Comparison of ENCODE assay signal across 8 cellular contexts in genomic region chr19:5627395-5627904, GRCh38. TPM values are rescaled to one million over a fixed set of nuclear protein-coding genes. Genes with fewer than 3 reads are reported as not detected.
DNase-seq lines count a peak whose midpoint lies in the region; ATAC-seq and TF ChIP-seq lines count a peak whose summit lies in the region.

No MANE protein-coding gene starts in this region.

- ATAC-seq in CD8-positive, alpha-beta T cell, result no peak
- no peak for ATAC-seq in activated naive CD8-positive, alpha-beta T cell treated with anti-CD3 and anti-CD28 coated beads, Interleukin-2, amount 50 U/mL, for 24 hours
- ATAC-seq in memory B cell (ENCODE audit: low read depth) (peak; percentile 21), GM18502 (IDR thresholded peaks at IDR 0.05; ENCODE audit: poor library complexity, unreplicated experiment) (no peak), HG02623 (IDR thresholded peaks at IDR 0.05; ENCODE audit: unreplicated experiment) (no peak)

- peaks cover 51% of the 10 kb centered on the region for H3K36me3 ChIP-seq in CD8-positive, alpha-beta T cell (ENCODE audit: insufficient read depth, low read length)
- H3K36me3 ChIP-seq in testis (ENCODE audit: low read depth, missing control alignments), result no peaks in the 10 kb centered on the region

- intact Hi-C loops in CD8-positive, alpha-beta T cell (cut with DNase I, micrococcal nuclease), result no loop called here
- intact Hi-C loops in testis (cut with DNase I; ENCODE audit: low total_unique reads), result no loop called here

- no peaks in the 10 kb centered on the region for H3K27me3 Mint-ChIP-seq in CD8-positive, alpha-beta T cell (ENCODE audit: low read depth)
- peaks cover 3% of the 10 kb centered on the region for H3K27me3 Mint-ChIP-seq in activated naive CD8-positive, alpha-beta T cell treated with anti-CD3 and anti-CD28 coated beads, Interleukin-2, amount 50 U/mL, for 24 hours
- H3K27me3 Mint-ChIP-seq in memory B cell, result no peaks in the 10 kb centered on the region

- POLR2A ChIA-PET in CD8-positive, alpha-beta T cell (lab: Charles Lee), result no interaction called here

- CTCF ChIA-PET in CD8-positive, alpha-beta T cell (lab: Charles Lee), result no interaction called here

- peaks cover 75% of the 10 kb centered on the region for H3K4me1 ChIP-seq in CD8-positive, alpha-beta T cell (ENCODE audit: insufficient read depth, low read length)
- peaks cover 47% of the 10 kb centered on the region for H3K4me1 ChIP-seq in testis

- H3K36me3 Mint-ChIP-seq in CD8-positive, alpha-beta T cell, result peaks cover 77% of the 10 kb centered on the region
- H3K36me3 Mint-ChIP-seq in activated naive CD8-positive, alpha-beta T cell treated with anti-CD3 and anti-CD28 coated beads, Interleukin-2, amount 50 U/mL, for 24 hours (ENCODE audit: low read depth), result peaks cover 77% of the 10 kb centered on the region
- H3K36me3 Mint-ChIP-seq in memory B cell, result peaks cover 21% of the 10 kb centered on the region

- peak overlapping the region; percentile 48 for H3K4me3 Mint-ChIP-seq in CD8-positive, alpha-beta T cell
- H3K4me3 Mint-ChIP-seq in activated naive CD8-positive, alpha-beta T cell treated with anti-CD3 and anti-CD28 coated beads, Interleukin-2, amount 50 U/mL, for 24 hours, result peak overlapping the region; percentile 30
- peak overlapping the region; percentile 38 for H3K4me3 Mint-ChIP-seq in memory B cell

- H3K4me3 ChIP-seq in CD8-positive, alpha-beta T cell (ENCODE audit: low read depth, low read length), result no peak overlapping the region
- no peak overlapping the region for H3K4me3 ChIP-seq in testis

- TF ChIP-seq CTCF in CD8-positive, alpha-beta T cell (IDR thresholded peaks at IDR 0.05), result no peak
- no peak for TF ChIP-seq CTCF in testis (IDR thresholded peaks at IDR 0.05)

- peak overlapping the region; percentile 71 for H3K27ac Mint-ChIP-seq in CD8-positive, alpha-beta T cell
- H3K27ac Mint-ChIP-seq in activated naive CD8-positive, alpha-beta T cell treated with anti-CD3 and anti-CD28 coated beads, Interleukin-2, amount 50 U/mL, for 24 hours, result peak overlapping the region; percentile 58
- H3K27ac Mint-ChIP-seq in memory B cell, result peak overlapping the region; percentile 85

- no peak overlapping the region for H3K27ac ChIP-seq in CD8-positive, alpha-beta T cell (ENCODE audit: low read depth, low read length)
- no peak overlapping the region for H3K27ac ChIP-seq in testis

- no peaks in the 10 kb centered on the region for H3K9me3 Mint-ChIP-seq in CD8-positive, alpha-beta T cell
- no peaks in the 10 kb centered on the region for H3K9me3 Mint-ChIP-seq in activated naive CD8-positive, alpha-beta T cell treated with anti-CD3 and anti-CD28 coated beads, Interleukin-2, amount 50 U/mL, for 24 hours
- H3K9me3 Mint-ChIP-seq in memory B cell, result no peaks in the 10 kb centered on the region

- 54 to 61% methylated on average over 6 of the region's 6 CpGs for WGBS in testis, 2 donors

- no peaks in the 10 kb centered on the region for H3K27me3 ChIP-seq in CD8-positive, alpha-beta T cell (ENCODE audit: insufficient read depth, low read length)
- no peaks in the 10 kb centered on the region for H3K27me3 ChIP-seq in testis

- H3K9me3 ChIP-seq in CD8-positive, alpha-beta T cell (ENCODE audit: low read length), result no peaks in the 10 kb centered on the region
- no peaks in the 10 kb centered on the region for H3K9me3 ChIP-seq in testis

- TF ChIP-seq POLR2A in testis (IDR thresholded peaks at IDR 0.05), result no peak

- DNase-seq in CD8-positive, alpha-beta T cell, result peak in 1 of 7 experiments; percentile 30
- DNase-seq in NCI-H2227 treated with DMSO at 0.1 percent for 48 hours (lab: John Stamatoyannopoulos, UW), result peak; percentile 17
- DNase-seq in activated naive CD8-positive, alpha-beta T cell treated with anti-CD3 and anti-CD28 coated beads, Interleukin-2, amount 50 U/mL, for 24 hours, result peak; percentile 57
- DNase-seq in memory B cell (ENCODE audit: low spot score in 2 of 2), result peak; percentile 32 to 58
- DNase-seq in testis, result peak; percentile 54
- DNase-seq in islet precursor cell, result no peak

- H3K4me1 Mint-ChIP-seq in CD8-positive, alpha-beta T cell (ENCODE audit: low read depth), result peaks cover 72% of the 10 kb centered on the region
- H3K4me1 Mint-ChIP-seq in activated naive CD8-positive, alpha-beta T cell treated with anti-CD3 and anti-CD28 coated beads, Interleukin-2, amount 50 U/mL, for 24 hours, result peaks cover 80% of the 10 kb centered on the region
- H3K4me1 Mint-ChIP-seq in memory B cell, result peaks cover 41% of the 10 kb centered on the region

RNA-seq across cellular contexts. Expression of gene SAFB, which starts 4.6 kb away (rescaled TPM):
- total RNA-seq in CD8-positive, alpha-beta T cell, result 100 to 1,000 TPM; 190 to 191 TPM
- 100 to 1,000 TPM; 202 to 220 TPM for total RNA-seq in testis
- 83.2 TPM for polyA plus RNA-seq in testis (ENCODE audit: insufficient read depth, low read depth, low replicate concordance)

RNA-seq across cellular contexts. Expression of gene SAFB2, which starts 4.9 kb away (rescaled TPM):
- total RNA-seq in CD8-positive, alpha-beta T cell, result 100 to 1,000 TPM; 293 to 302 TPM
- 100 to 1,000 TPM; 173 to 209 TPM for total RNA-seq in testis
- polyA plus RNA-seq in testis (ENCODE audit: insufficient read depth, low read depth, low replicate concordance), result 84.1 TPM

RNA-seq across cellular contexts. Expression of gene MICOS13, which starts 52.9 kb away (rescaled TPM):
- 10 to 100 TPM; 19.6 to 24.8 TPM for total RNA-seq in CD8-positive, alpha-beta T cell
- total RNA-seq in testis, result 100 to 1,000 TPM in 1 of 2 donors, 10 to 100 TPM in 1; 98.0 to 198 TPM
- 152 TPM for polyA plus RNA-seq in testis (ENCODE audit: insufficient read depth, low read depth, low replicate concordance)

RNA-seq across cellular contexts. Expression of gene HSD11B1L, which starts 53.4 kb away (rescaled TPM):
- total RNA-seq in CD8-positive, alpha-beta T cell, result 1 to 10 TPM; 3.1 to 4.1 TPM
- 10 to 100 TPM; 18.8 to 21.0 TPM for total RNA-seq in testis
- 8.1 TPM for polyA plus RNA-seq in testis (ENCODE audit: insufficient read depth, low read depth, low replicate concordance)

RNA-seq across cellular contexts. Expression of gene TINCR, which starts 59.7 kb away (rescaled TPM):
- 1 to 10 TPM; 1.1 to 1.8 TPM for total RNA-seq in CD8-positive, alpha-beta T cell
- total RNA-seq in testis, result 1 to 10 TPM; 5.6 to 7.0 TPM
- 3.0 TPM for polyA plus RNA-seq in testis (ENCODE audit: insufficient read depth, low read depth, low replicate concordance)
